Comparison of ENCODE assay signal across 1 cellular context in genomic region chr1:65479805-65480204, GRCh38.
TF ChIP-seq lines count a peak whose summit lies in the region.

No MANE protein-coding gene starts in this region.

TF ChIP-seq in K562, 482 proteins besides CTCF, POLR2A, EP300 and RAD21 (continued from another document and continues in another):
- TF ChIP-seq THAP12 (CRISPR knock-in tag; IDR thresholded peaks at IDR 0.05): no peak
- TF ChIP-seq NBN (IDR thresholded peaks at IDR 0.05; ENCODE audit: low read depth): no peak
- 0 out of 4 replicates have a peak, but pooled peaks of 1 of the 2 experiments have one; percentile 27 for TF ChIP-seq HDAC1 (IDR thresholded peaks at IDR 0.05)
- TF ChIP-seq PHB2 (IDR thresholded peaks at IDR 0.05; ENCODE audit: low read depth): 0 out of 2 replicates have a peak, but pooled peaks have one; percentile 24
- TF ChIP-seq CHD2 (IDR thresholded peaks at IDR 0.05; ENCODE audit: low read depth, low read length): 0 out of 2 replicates have a peak, but pooled peaks have one; percentile 19
- no peak for TF ChIP-seq ZKSCAN1 (IDR thresholded peaks at IDR 0.05; ENCODE audit: low read depth, low read length)
- no peak for TF ChIP-seq ZNF780A (CRISPR knock-in tag; IDR thresholded peaks at IDR 0.05)
- TF ChIP-seq HEY1 (CRISPR knock-in tag; IDR thresholded peaks at IDR 0.05; ENCODE audit: borderline replicate concordance): no peak
- no peak for TF ChIP-seq CBFA2T2 (conservative IDR thresholded peaks at IDR 0.05)
- peak in 1 of 2 experiments; percentile 18 for TF ChIP-seq AFF1 (IDR thresholded peaks at IDR 0.05; ENCODE audit: low read depth in 1 of 2, partially characterized antibody in 2 of 2)
- peak; percentile 14; the same call in 1 of the 2 replicates for TF ChIP-seq ARID2 (IDR thresholded peaks at IDR 0.05)
- TF ChIP-seq ZNF507 (tag; conservative IDR thresholded peaks at IDR 0.05): no peak
- TF ChIP-seq STAT6 (CRISPR knock-in tag; IDR thresholded peaks at IDR 0.05): no peak
- 0 out of 2 replicates have a peak, but pooled peaks have one; percentile 16 for TF ChIP-seq DPF2 (IDR thresholded peaks at IDR 0.05)
- TF ChIP-seq SMARCE1 (IDR thresholded peaks at IDR 0.05): 0 out of 2 replicates have a peak, but pooled peaks have one; percentile 36
- no peak for TF ChIP-seq BCOR (IDR thresholded peaks at IDR 0.05)
- no peak for TF ChIP-seq CBX3 (IDR thresholded peaks at IDR 0.05; ENCODE audit: borderline replicate concordance in 1 of 2, low read length in 2 of 2)
- peak; percentile 25 for TF ChIP-seq POLR2B (IDR thresholded peaks at IDR 0.05; ENCODE audit: low read depth, partially characterized antibody)
- TF ChIP-seq ZKSCAN8 (CRISPR knock-in tag; IDR thresholded peaks at IDR 0.05): no peak
- TF ChIP-seq TCF7L2 (IDR thresholded peaks at IDR 0.05; ENCODE audit: low read depth, low read length): no peak
- TF ChIP-seq GMEB1 (CRISPR knock-in tag; IDR thresholded peaks at IDR 0.05): no peak
- no peak for TF ChIP-seq ZNF384 (IDR thresholded peaks at IDR 0.05; ENCODE audit: low read depth, low read length)
- no peak for TF ChIP-seq SMAD3 (CRISPR knock-in tag; conservative IDR thresholded peaks at IDR 0.05)
- TF ChIP-seq CBX8 (IDR thresholded peaks at IDR 0.05; ENCODE audit: borderline replicate concordance, extremely low read depth, low read depth, low read length, poor library complexity, severe bottlenecking): no peak
- peak; percentile 29; the same call in 1 of the 2 replicates for TF ChIP-seq PML (IDR thresholded peaks at IDR 0.05; ENCODE audit: low read length)
- 0 out of 4 replicates have a peak, but pooled peaks of 1 of the 2 experiments have one; percentile 42 for TF ChIP-seq ARNT (IDR thresholded peaks at IDR 0.05)
- TF ChIP-seq ZNF282 (CRISPR knock-in tag; IDR thresholded peaks at IDR 0.05): no peak
- TF ChIP-seq CHD1 (IDR thresholded peaks at IDR 0.05; ENCODE audit: low read length): peak; percentile 69
- peak; percentile 52 for TF ChIP-seq NUFIP1 (IDR thresholded peaks at IDR 0.05; ENCODE audit: partially characterized antibody)
- no peak for TF ChIP-seq TEAD1 (CRISPR knock-in tag; IDR thresholded peaks at IDR 0.05)
- no peak for TF ChIP-seq CEBPG (CRISPR knock-in tag; IDR thresholded peaks at IDR 0.05)
- TF ChIP-seq CEBPG (tag; conservative IDR thresholded peaks at IDR 0.05 in 1 of 2, IDR thresholded peaks at IDR 0.05 in 1 of 2): no peak
- TF ChIP-seq ZBTB40 (IDR thresholded peaks at IDR 0.05): 0 out of 2 replicates have a peak, but pooled peaks have one; percentile 19
- TF ChIP-seq ZBTB40 (CRISPR knock-in tag; IDR thresholded peaks at IDR 0.05): no peak
- TF ChIP-seq KLF16 (IDR thresholded peaks at IDR 0.05): no peak
- TF ChIP-seq ZNF217 (CRISPR knock-in tag; IDR thresholded peaks at IDR 0.05): no peak
- no peak for TF ChIP-seq SRSF9 (IDR thresholded peaks at IDR 0.05; ENCODE audit: borderline replicate concordance, low read depth, low read length)
- TF ChIP-seq FOXJ3 (CRISPR knock-in tag; IDR thresholded peaks at IDR 0.05): no peak
- no peak for TF ChIP-seq TARDBP (IDR thresholded peaks at IDR 0.05)
